21 cellular contexts compared by ENCODE assay signal in genomic region chr1:36908096-36908495, GRCh38.
"Had no signal": no experiment of that assay in that cellular context is flagged by ENCODE, and none has a peak within 500 bp of the region (broad histone marks: within the 10 kb centered on the region; RNA-seq: fewer than 3 reads in every experiment).

No MANE protein-coding gene starts in this region.

- H3K27me3 Mint-ChIP-seq: stimulated activated naive CD8-positive, alpha-beta T cell treated with anti-CD3 and anti-CD28 coated beads, Interleukin-15, amount 100 ng/mL, for 72 hours had no signal

- H3K4me3 Mint-ChIP-seq: naive thymus-derived CD8-positive, alpha-beta T cell; nephron progenitor cell; stimulated activated naive CD8-positive, alpha-beta T cell treated with anti-CD3 and anti-CD28 coated beads, Interleukin-15, amount 100 ng/mL, for 72 hours had no signal

- DNase-seq: cerebellar nuclear complex; cortex of kidney; effector CD4-positive, alpha-beta T cell; foreskin fibroblast; gastrocnemius medialis; left cardiac atrium; left lung; mammary epithelial cell; mesendoderm; naive thymus-derived CD8-positive, alpha-beta T cell; nephron progenitor cell; occipital lobe; pancreas; stimulated activated CD4-positive, alpha-beta T cell treated with anti-CD3 and anti-CD28 coated beads, Interleukin-12 subunit alpha, Interleukin-12 subunit beta, amount 100 ng/mL, for 4 hours; stimulated activated CD4-positive, alpha-beta T cell treated with anti-CD3 and anti-CD28 coated beads, Interleukin-1b, Interleukin-23, amount 100 ng/mL, for 48 hours; stimulated activated CD4-positive, alpha-beta T cell treated with anti-CD3 and anti-CD28 coated beads, Interleukin-4, amount 100 ng/mL, for 1 hour; stimulated activated CD8-positive, alpha-beta memory T cell treated with anti-CD3 and anti-CD28 coated beads, Interleukin-4, amount 100 ng/mL, for 48 hours; stimulated activated naive CD4-positive, alpha-beta T cell; stimulated activated naive CD8-positive, alpha-beta T cell treated with anti-CD3 and anti-CD28 coated beads, Interleukin-15, amount 100 ng/mL, for 72 hours; transverse colon had no signal

- H3K4me1 Mint-ChIP-seq: stimulated activated naive CD8-positive, alpha-beta T cell treated with anti-CD3 and anti-CD28 coated beads, Interleukin-15, amount 100 ng/mL, for 72 hours had no signal

- H3K27ac Mint-ChIP-seq: naive thymus-derived CD8-positive, alpha-beta T cell; nephron progenitor cell had no signal

- H3K9me3 Mint-ChIP-seq: nephron progenitor cell; stimulated activated naive CD8-positive, alpha-beta T cell treated with anti-CD3 and anti-CD28 coated beads, Interleukin-15, amount 100 ng/mL, for 72 hours had no signal

- ATAC-seq: gastrocnemius medialis; left cardiac atrium; left lung; naive thymus-derived CD8-positive, alpha-beta T cell; pancreas; sciatic nerve; stimulated activated naive CD8-positive, alpha-beta T cell treated with anti-CD3 and anti-CD28 coated beads, Interleukin-15, amount 100 ng/mL, for 72 hours had no signal

- H3K36me3 Mint-ChIP-seq: naive thymus-derived CD8-positive, alpha-beta T cell had no signal
